8 cellular contexts compared by ENCODE assay signal in the genomic region with DNA sequence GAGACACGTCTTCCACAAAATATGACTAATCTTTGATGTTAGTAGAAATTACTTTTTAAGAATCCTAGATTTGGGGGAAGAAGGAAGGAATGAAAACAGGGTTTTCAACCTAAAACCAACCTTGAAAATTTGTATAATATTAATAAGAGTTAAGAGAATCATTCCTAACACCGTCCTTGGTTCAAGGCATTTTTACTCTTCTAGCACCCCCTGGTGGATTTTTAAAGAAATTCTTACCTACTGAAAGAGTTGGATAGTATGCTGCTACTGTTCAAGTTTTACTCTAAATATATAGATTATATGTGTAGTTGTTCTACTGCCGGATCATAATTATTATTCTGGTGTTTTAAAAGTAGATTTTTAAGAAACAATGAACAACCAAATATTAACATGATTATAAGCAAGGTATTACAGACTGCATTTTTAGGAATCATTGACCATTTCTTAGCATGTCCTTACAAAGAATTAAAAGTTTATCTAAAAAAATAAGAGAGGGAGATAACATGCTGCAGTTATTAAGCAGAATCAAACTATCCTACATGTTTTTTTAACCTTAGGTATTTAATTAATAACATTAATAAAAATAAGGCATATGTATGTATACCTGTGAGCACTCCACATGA. TPM values are rescaled to one million over a fixed set of nuclear protein-coding genes. Genes with fewer than 3 reads are reported as not detected.
DNase-seq lines count a peak whose midpoint lies in the region; ATAC-seq and TF ChIP-seq lines count a peak whose summit lies in the region.

No MANE protein-coding gene starts in this region.

- TF ChIP-seq CTCF in mammary epithelial cell (conservative IDR thresholded peaks at IDR 0.05 in 1 of 2, IDR thresholded peaks at IDR 0.05 in 1 of 2; ENCODE audit: extremely low read depth in 1 of 2, insufficient read depth in 1 of 2, low read depth in 1 of 2, low read length in 2 of 2): peak; percentile 35 to 61

- dilution Hi-C loops in mammary epithelial cell (cut with HindIII; ENCODE audit: low sequenced_read_pairs): loop anchor here (25.0 kb wide), 1 partner anchor 919 kb away; no protein-coding TSS in a partner anchor

- CTCF ChIA-PET in mammary epithelial cell (lab: Charles Lee; ENCODE audit: low non-redundant PET): no interaction called here

- no peak overlapping the region for H2AFZ ChIP-seq in mammary epithelial cell (ENCODE audit: low read depth, low read length)

- H3K9me3 ChIP-seq in mammary epithelial cell (replicated peaks; ENCODE audit: insufficient read depth, low read length): no peaks in the 10 kb centered on the region

- H3K27me3 ChIP-seq in mammary epithelial cell (ENCODE audit: insufficient read depth, low read length): no peaks in the 10 kb centered on the region

- whole genome bisulfite sequencing in mammary epithelial cell (ENCODE audit: low coverage, missing lambda C conversion rate): 5% methylated on average over 3 of the region's 3 CpGs

- in situ Hi-C loops in mammary epithelial cell (cut with MboI; ENCODE audit: low sequenced_read_pairs in 2 of 2): loop anchor here in 1 of 2 donors (5.0 kb wide), 1 partner anchor 889 kb away; no protein-coding TSS in a partner anchor

- intact Hi-C loops in mammary epithelial cell (cut with micrococcal nuclease): loop anchor here (1.0 to 10.0 kb wide), 4 partner anchors 542 to 962 kb away; no protein-coding TSS in a partner anchor

- H4K20me1 ChIP-seq in mammary epithelial cell (ENCODE audit: insufficient read depth, low read length): no peaks in the 10 kb centered on the region

- no TSS peak for BruUV-seq in mammary epithelial cell (replicated peaks; lab: Mats Ljungman, UMichigan)

- no peak overlapping the region for H3K27ac ChIP-seq in mammary epithelial cell (ENCODE audit: insufficient read depth, low read depth, low read length)

- H3K79me2 ChIP-seq in mammary epithelial cell (ENCODE audit: insufficient read depth, low read length): no peaks in the 10 kb centered on the region

- H3K4me2 ChIP-seq in mammary epithelial cell (ENCODE audit: insufficient read depth, low read depth, low read length): no peak overlapping the region

- H3K9ac ChIP-seq in mammary epithelial cell (ENCODE audit: insufficient read depth, low read length): no peak overlapping the region

- no peak overlapping the region for H3K4me3 ChIP-seq in mammary epithelial cell (replicated peaks in 1 of 3; ENCODE audit: insufficient read depth in 1 of 3, low read depth in 2 of 3, low read length in 3 of 3)

- ATAC-seq in GM18868 (IDR thresholded peaks at IDR 0.05; ENCODE audit: unreplicated experiment): peak; percentile 82
- ATAC-seq in HG03139 (IDR thresholded peaks at IDR 0.05; ENCODE audit: unreplicated experiment): peak; percentile 86

- peak; percentile 72 to 81 for DNase-seq in AML-193 (lab: John Stamatoyannopoulos, UW)
- DNase-seq in NCI-H510A treated with DMSO at 0.1 percent for 48 hours (lab: John Stamatoyannopoulos, UW): peak; percentile 90
- DNase-seq in mammary epithelial cell: peak; percentile 21
- peak; percentile 73 for DNase-seq in medulla oblongata (ENCODE audit: extremely low spot score)
- no peak for DNase-seq in epidermal melanocyte (ENCODE audit: insufficient read length, low spot score)
- no peak for DNase-seq in GM19240 (ENCODE audit: insufficient read length, low spot score)

- H3K36me3 ChIP-seq in mammary epithelial cell (ENCODE audit: insufficient read depth, low read length): no peaks in the 10 kb centered on the region

- no peaks in the 10 kb centered on the region for H3K4me1 ChIP-seq in mammary epithelial cell (ENCODE audit: insufficient read depth, low read length)

RNA-seq across cellular contexts. Expression of gene SLITRK6, which starts 7.4 kb away (rescaled TPM):
- 10 to 100 TPM in 1 of 2 donors, 1 to 10 TPM in 1; 7.2 to 20.3 TPM for total RNA-seq in mammary epithelial cell
- 10.8 TPM for polyA plus RNA-seq in mammary epithelial cell
- 13.6 TPM for polyA minus RNA-seq in mammary epithelial cell

Comparison
In these comparisons a context has a peak if more than half of its experiments do, and no peak if none do; other contexts are left out.
1. DNase-seq: peak in AML-193 (2 of 2), NCI-H510A treated with DMSO at 0.1 percent for 48 hours (single experiment), mammary epithelial cell (single experiment) and medulla oblongata (single experiment); none in epidermal melanocyte (single experiment) and GM19240 (single experiment).